22 cellular contexts compared by ENCODE assay signal in the genomic region with DNA sequence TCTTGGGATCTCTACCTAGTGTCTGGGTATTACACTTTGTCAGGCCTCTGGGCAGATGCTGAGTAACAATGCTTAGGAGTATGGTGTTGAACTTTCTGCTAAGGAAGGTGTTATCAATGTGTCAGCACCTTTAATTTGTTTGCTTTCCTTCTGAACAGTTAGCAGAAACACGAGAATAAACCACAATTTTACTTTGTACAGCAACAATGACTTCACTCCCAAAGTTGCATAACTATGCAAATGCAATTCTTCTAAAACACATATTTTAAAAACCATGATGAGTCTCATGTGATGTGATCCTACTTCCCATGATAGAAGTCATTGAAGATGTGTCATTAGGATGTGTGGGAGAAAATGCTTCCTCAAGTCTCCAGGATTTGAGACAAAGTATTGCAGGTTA.
DNase-seq lines count a peak whose midpoint lies in the region; ATAC-seq and TF ChIP-seq lines count a peak whose summit lies in the region.
"Had no signal": no experiment of that assay in that cellular context is flagged by ENCODE, and none has a peak within 500 bp of the region (broad histone marks: within the 10 kb centered on the region; RNA-seq: fewer than 3 reads in every experiment).

No MANE protein-coding gene starts in this region.

- no peak for ATAC-seq in HG03280 (IDR thresholded peaks at IDR 0.05; ENCODE audit: unreplicated experiment)
- ATAC-seq: right lobe of liver had no signal

- H3K27me3 Mint-ChIP-seq in HFFc6 (ENCODE audit: insufficient read depth) (no peaks in the 10 kb centered on the region; the same call in 1 of the 2 replicates), chondrocyte (ENCODE audit: low read depth) (no peaks in the 10 kb centered on the region)
- H3K27me3 Mint-ChIP-seq in CD4-positive, alpha-beta memory T cell = no peaks in the 10 kb centered on the region
- H3K27me3 Mint-ChIP-seq: activated CD4-positive, alpha-beta T cell treated with anti-CD3 and anti-CD28 coated beads, Interleukin-2, amount 10 ng/mL, durations not matched to agents 24 days and 14 days; activated naive CD4-positive, alpha-beta T cell treated with anti-CD3 and anti-CD28 coated beads, Interleukin-2, amount 10 ng/mL, durations not matched to agents 7 days and 5 days; B cell had no signal

- intact Hi-C loops in CD4-positive, alpha-beta memory T cell (cut with micrococcal nuclease) = no loop called here

- H3K27ac Mint-ChIP-seq in HFFc6 (peak overlapping the region; percentile 71), chondrocyte (ENCODE audit: unreplicated experiment) (peak overlapping the region; percentile 43)
- H3K27ac Mint-ChIP-seq in CD4-positive, alpha-beta memory T cell = no peak overlapping the region
- H3K27ac Mint-ChIP-seq: activated CD4-positive, alpha-beta T cell treated with anti-CD3 and anti-CD28 coated beads, Interleukin-2, amount 10 ng/mL, durations not matched to agents 24 days and 14 days; activated naive CD4-positive, alpha-beta T cell treated with anti-CD3 and anti-CD28 coated beads, Interleukin-2, amount 10 ng/mL, durations not matched to agents 7 days and 5 days; B cell had no signal

- no peaks in the 10 kb centered on the region for H3K36me3 ChIP-seq in kidney epithelial cell (ENCODE audit: control insufficient read depth, insufficient read depth, low read length)
- H3K36me3 ChIP-seq in CD4-positive, alpha-beta memory T cell (ENCODE audit: insufficient read depth, low read length) = no peaks in the 10 kb centered on the region
- H3K36me3 ChIP-seq: neutrophil, right lobe of liver, tibial artery had no signal

- no peak overlapping the region for H3K4me3 Mint-ChIP-seq in HFFc6
- no peak overlapping the region for H3K4me3 Mint-ChIP-seq in chondrocyte (ENCODE audit: unreplicated experiment)
- H3K4me3 Mint-ChIP-seq in CD4-positive, alpha-beta memory T cell = no peak overlapping the region
- H3K4me3 Mint-ChIP-seq: activated CD4-positive, alpha-beta T cell treated with anti-CD3 and anti-CD28 coated beads, Interleukin-2, amount 10 ng/mL, durations not matched to agents 24 days and 14 days; activated naive CD4-positive, alpha-beta T cell treated with anti-CD3 and anti-CD28 coated beads, Interleukin-2, amount 10 ng/mL, durations not matched to agents 7 days and 5 days; B cell had no signal

- DNase-seq in AG04449 (ENCODE audit: low read depth, low spot score) (peak; percentile 80), HFFc6 (peak; percentile 79), chondrocyte (ENCODE audit: low spot score) (no peak), kidney epithelial cell (ENCODE audit: low read depth) (peak; percentile 31)
- no peak for DNase-seq in CD4-positive, alpha-beta memory T cell
- DNase-seq in stimulated activated CD4-positive, alpha-beta T cell treated with anti-CD3 and anti-CD28 coated beads, Interleukin-2, amount 100 ng/mL, for 24 hours = no peak
- no peak for DNase-seq in stimulated activated CD8-positive, alpha-beta memory T cell treated with anti-CD3 and anti-CD28 coated beads, Interleukin-4, amount 100 ng/mL, for 48 hours
- DNase-seq: activated CD4-positive, alpha-beta T cell treated with anti-CD3 and anti-CD28 coated beads, Interleukin-2, amount 10 ng/mL, durations not matched to agents 24 days and 14 days; activated naive CD4-positive, alpha-beta T cell treated with anti-CD3 and anti-CD28 coated beads, Interleukin-2, amount 10 ng/mL, durations not matched to agents 7 days and 5 days; activated T-cell treated with anti-CD3 and anti-CD28 coated beads for 4 hours; effector memory CD4-positive, alpha-beta T cell; glutamatergic neuron; NCI-H1436 treated with DMSO at 0.1 percent for 48 hours; right lobe of liver; SHP77 treated with DMSO at 0.1 percent for 48 hours; stimulated activated CD4-positive, alpha-beta T cell treated with anti-CD3 and anti-CD28 coated beads, Interleukin-4, amount 100 ng/mL, for 24 hours; tibial artery had no signal

- H3K4me1 Mint-ChIP-seq in HFFc6 (ENCODE audit: low read depth) (peaks cover 47% of the 10 kb centered on the region), chondrocyte (ENCODE audit: low read depth) (peaks cover 47% of the 10 kb centered on the region)
- no peaks in the 10 kb centered on the region for H3K4me1 Mint-ChIP-seq in CD4-positive, alpha-beta memory T cell
- H3K4me1 Mint-ChIP-seq: activated CD4-positive, alpha-beta T cell treated with anti-CD3 and anti-CD28 coated beads, Interleukin-2, amount 10 ng/mL, durations not matched to agents 24 days and 14 days; activated naive CD4-positive, alpha-beta T cell treated with anti-CD3 and anti-CD28 coated beads, Interleukin-2, amount 10 ng/mL, durations not matched to agents 7 days and 5 days; B cell had no signal

- H3K4me3 ChIP-seq in AG04449 (ENCODE audit: low read depth, low read length) (no peak overlapping the region), kidney epithelial cell (ENCODE audit: low read depth, low read length) (no peak overlapping the region)
- no peak overlapping the region for H3K4me3 ChIP-seq in CD4-positive, alpha-beta memory T cell (ENCODE audit: low read length in 2 of 2)
- H3K4me3 ChIP-seq: right lobe of liver, tibial artery had no signal

- no peaks in the 10 kb centered on the region for H3K4me1 ChIP-seq in CD4-positive, alpha-beta memory T cell (ENCODE audit: insufficient read depth, low read length)
- H3K4me1 ChIP-seq: right lobe of liver had no signal

- H3K27me3 ChIP-seq in kidney epithelial cell (ENCODE audit: control insufficient read depth, insufficient read depth, low read length) = no peaks in the 10 kb centered on the region
- H3K27me3 ChIP-seq in CD4-positive, alpha-beta memory T cell (ENCODE audit: insufficient read depth, low read length) = no peaks in the 10 kb centered on the region
- H3K27me3 ChIP-seq: neutrophil, right lobe of liver, tibial artery had no signal

- TF ChIP-seq CTCF in AG04449 (IDR thresholded peaks at IDR 0.05; ENCODE audit: insufficient read depth, low read length, missing control alignments) (no peak), HFFc6 (IDR thresholded peaks at IDR 0.05) (no peak), chondrocyte (IDR thresholded peaks at IDR 0.05) (no peak), kidney epithelial cell (IDR thresholded peaks at IDR 0.05; ENCODE audit: insufficient read depth, low read length, poor library complexity, severe bottlenecking) (no peak)

- H3K9me3 ChIP-seq in CD4-positive, alpha-beta memory T cell (ENCODE audit: control insufficient read depth in 1 of 2, low read length in 2 of 2) = no peaks in the 10 kb centered on the region
- H3K9me3 ChIP-seq: neutrophil, tibial artery had no signal

- POLR2A ChIA-PET in AG04449 (lab: Yijun Ruan, JAX) = no interaction called here
- POLR2A ChIA-PET in CD4-positive, alpha-beta memory T cell (lab: Charles Lee; ENCODE audit: partially characterized antibody) = no interaction called here

- no peak overlapping the region for H3K27ac ChIP-seq in CD4-positive, alpha-beta memory T cell (ENCODE audit: low read depth, low read length)
- H3K27ac ChIP-seq: HL-60, KMS-11, neutrophil, right lobe of liver, tibial artery had no signal

- H3K36me3 Mint-ChIP-seq in HFFc6 (ENCODE audit: low read depth) = no peaks in the 10 kb centered on the region; the same call in 1 of the 2 replicates
- H3K36me3 Mint-ChIP-seq in chondrocyte (ENCODE audit: low read depth) = peaks cover 16% of the 10 kb centered on the region
- no peaks in the 10 kb centered on the region for H3K36me3 Mint-ChIP-seq in CD4-positive, alpha-beta memory T cell
- H3K36me3 Mint-ChIP-seq: activated naive CD4-positive, alpha-beta T cell treated with anti-CD3 and anti-CD28 coated beads, Interleukin-2, amount 10 ng/mL, durations not matched to agents 7 days and 5 days had no signal

- H3K9me3 Mint-ChIP-seq in HFFc6 (no peaks in the 10 kb centered on the region), chondrocyte (ENCODE audit: low read depth) (peaks cover 37% of the 10 kb centered on the region)
- peaks cover 3 to 11% (median 4%) of the 10 kb centered on the region in 8 donors for H3K9me3 Mint-ChIP-seq in CD4-positive, alpha-beta memory T cell

- CTCF ChIA-PET in AG04449 (lab: Yijun Ruan, JAX) = no interaction called here
- CTCF ChIA-PET in CD4-positive, alpha-beta memory T cell (lab: Charles Lee; ENCODE audit: partially characterized antibody) = no interaction called here

Comparison
In these comparisons a context has a peak if more than half of its experiments do, and no peak if none do; other contexts are left out.
1. DNase-seq: peak in AG04449 (single experiment), HFFc6 (single experiment) and kidney epithelial cell (single experiment); none in chondrocyte (single experiment), CD4-positive, alpha-beta memory T cell (0 of 5), stimulated activated CD4-positive, alpha-beta T cell treated with anti-CD3 and anti-CD28 coated beads, Interleukin-2, amount 100 ng/mL, for 24 hours (0 of 2) and stimulated activated CD8-positive, alpha-beta memory T cell treated with anti-CD3 and anti-CD28 coated beads, Interleukin-4, amount 100 ng/mL, for 48 hours (single experiment).
2. H3K27ac Mint-ChIP-seq: peak in HFFc6 (single experiment) and chondrocyte (single experiment); none in CD4-positive, alpha-beta memory T cell (0 of 7).